ENCODE assay signal across 16 cellular contexts in the genomic region with DNA sequence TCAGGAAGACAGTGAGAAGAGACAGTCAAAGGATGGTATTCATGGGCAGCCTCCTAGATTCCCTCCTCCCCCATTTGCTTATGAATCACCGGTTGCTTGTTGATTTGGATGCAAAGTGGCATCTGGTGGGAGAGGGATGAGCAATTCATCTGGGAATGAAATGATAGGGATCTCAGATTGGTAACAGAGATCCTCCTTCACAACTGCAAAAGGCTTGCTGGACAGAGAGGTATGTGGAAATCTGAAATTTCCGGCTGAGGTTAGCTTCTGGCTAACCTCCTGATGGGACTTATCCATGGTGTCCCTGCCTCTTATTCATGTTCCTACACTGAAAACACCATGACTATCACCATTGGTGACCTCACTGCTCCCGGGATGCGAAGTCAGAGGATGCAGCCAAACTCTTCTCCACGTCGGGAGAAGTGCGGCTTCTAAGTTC. TPM values are rescaled to one million over a fixed set of nuclear protein-coding genes. Genes with fewer than 3 reads are reported as not detected.
A peak's percentile ranks its signal among the peaks of the same experiment; 100 is the strongest.
DNase-seq lines count a peak whose midpoint lies in the region; ATAC-seq and TF ChIP-seq lines count a peak whose summit lies in the region.
"Had no signal": no experiment of that assay in that cellular context is flagged by ENCODE, and none has a peak within 500 bp of the region (broad histone marks: within the 10 kb centered on the region; RNA-seq: fewer than 3 reads in every experiment).

No MANE protein-coding gene starts in this region.

- H3K9me3 Mint-ChIP-seq in WTC11 (no peaks in the 10 kb centered on the region), nephron progenitor cell (no peaks in the 10 kb centered on the region)

- H3K9ac ChIP-seq in iPS-20b (ENCODE audit: low read depth, low read length), result peak overlapping the region; percentile 80
- H3K9ac ChIP-seq: BLaER1 had no signal

- no peaks in the 10 kb centered on the region for H3K36me3 ChIP-seq in iPS-20b (ENCODE audit: insufficient read depth, low read depth, low read length)
- H3K36me3 ChIP-seq: BLaER1, ovary had no signal

- H3K27ac Mint-ChIP-seq in WTC11 (peak overlapping the region; percentile 100), nephron progenitor cell (no peak overlapping the region)
- H3K27ac Mint-ChIP-seq: activated CD8-positive, alpha-beta T cell treated with anti-CD3 and anti-CD28 coated beads, Interleukin-2, amount 10 ng/mL, durations not matched to agents 7 days and 5 days; activated naive CD8-positive, alpha-beta T cell had no signal

- H3K4me3 Mint-ChIP-seq in WTC11, result peak overlapping the region; percentile 59
- no peak overlapping the region for H3K4me3 Mint-ChIP-seq in nephron progenitor cell
- H3K4me3 Mint-ChIP-seq: activated CD8-positive, alpha-beta T cell treated with anti-CD3 and anti-CD28 coated beads, Interleukin-2, amount 10 ng/mL, durations not matched to agents 7 days and 5 days; activated naive CD8-positive, alpha-beta T cell had no signal

- H3K27ac ChIP-seq in iPS-20b (ENCODE audit: low read length), result peak overlapping the region; percentile 92
- H3K27ac ChIP-seq: BLaER1, ovary had no signal

- TF ChIP-seq CTCF in AG04449 (IDR thresholded peaks at IDR 0.05; ENCODE audit: insufficient read depth, low read length, missing control alignments) (no peak), HFF-Myc (IDR thresholded peaks at IDR 0.05; ENCODE audit: low read depth, low read length, missing control alignments) (no peak), WTC11 (IDR thresholded peaks at IDR 0.05) (no peak), nephron progenitor cell (IDR thresholded peaks at IDR 0.05) (no peak)

- H3K27me3 Mint-ChIP-seq in WTC11 (ENCODE audit: low read depth), result no peaks in the 10 kb centered on the region; the same call in 1 of the 2 replicates
- H3K27me3 Mint-ChIP-seq in nephron progenitor cell (ENCODE audit: low read depth, poor library complexity), result peaks cover 32% of the 10 kb centered on the region

- peak; percentile 43 for ATAC-seq in WTC11
- ATAC-seq in GM21825 (IDR thresholded peaks at IDR 0.05; ENCODE audit: unreplicated experiment), result no peak
- ATAC-seq in HG03196 (IDR thresholded peaks at IDR 0.05; ENCODE audit: unreplicated experiment), result no peak
- ATAC-seq: activated CD8-positive, alpha-beta T cell treated with anti-CD3 and anti-CD28 coated beads, Interleukin-2, amount 10 ng/mL, durations not matched to agents 7 days and 5 days had no signal

- H3K4me3 ChIP-seq in AG04449 (ENCODE audit: low read depth, low read length), result no peak overlapping the region
- no peak overlapping the region for H3K4me3 ChIP-seq in HFF-Myc (replicated peaks; ENCODE audit: low read depth, low read length)
- peak overlapping the region; percentile 60 for H3K4me3 ChIP-seq in iPS-20b (ENCODE audit: low read length)
- H3K4me3 ChIP-seq: BLaER1, ovary had no signal

- CTCF ChIA-PET in AG04449 (lab: Yijun Ruan, JAX) (interaction anchor here (1.1 to 4.2 kb wide), 2 partner anchors 19 to 21 kb away, joined by 3 to 15 read pairs; no protein-coding TSS in a partner anchor), WTC11 (lab: Charles Lee) (interaction anchor here (0.7 to 8.8 kb wide), 12 partner anchors 20 to 254 kb away, joined by 3 to 91 read pairs (median 5); no protein-coding TSS in a partner anchor)

- peaks cover 81% of the 10 kb centered on the region for H3K4me1 Mint-ChIP-seq in WTC11
- peaks cover 60% of the 10 kb centered on the region for H3K4me1 Mint-ChIP-seq in nephron progenitor cell

- no peaks in the 10 kb centered on the region for H3K27me3 ChIP-seq in iPS-20b (ENCODE audit: insufficient read depth, low read length)
- H3K27me3 ChIP-seq: BLaER1, ovary had no signal

- peaks cover 47% of the 10 kb centered on the region for H3K4me1 ChIP-seq in iPS-20b (ENCODE audit: insufficient read depth, low read length)

- no peaks in the 10 kb centered on the region for H3K36me3 Mint-ChIP-seq in WTC11
- H3K36me3 Mint-ChIP-seq in nephron progenitor cell (ENCODE audit: low read depth), result no peaks in the 10 kb centered on the region
- H3K36me3 Mint-ChIP-seq: activated naive CD8-positive, alpha-beta T cell had no signal

- POLR2A ChIA-PET in AG04449 (lab: Yijun Ruan, JAX) (interaction anchor here (0.8 to 1.0 kb wide), 2 partner anchors 9 to 21 kb away, joined by 3 read pairs; no protein-coding TSS in a partner anchor), WTC11 (lab: Charles Lee) (interaction anchor here (0.7 to 2.0 kb wide), 6 partner anchors 20 to 58 kb away, joined by 3 to 5 read pairs (median 4); no protein-coding TSS in a partner anchor)

- H3K9me3 ChIP-seq in iPS-20b (ENCODE audit: insufficient read depth, low read depth, low read length), result no peaks in the 10 kb centered on the region
- H3K9me3 ChIP-seq: BLaER1, ovary had no signal

- DNase-seq in AG04449 (ENCODE audit: low read depth, low spot score), result peak; percentile 77
- peak; percentile 43 for DNase-seq in HFF-Myc (ENCODE audit: extremely low read depth, low read depth)
- DNase-seq in WTC11 (ENCODE audit: low spot score), result no peak
- no peak for DNase-seq in midbrain (lab: John Stamatoyannopoulos, UW)
- DNase-seq in nephron progenitor cell, result no peak
- DNase-seq: activated CD8-positive, alpha-beta T cell treated with anti-CD3 and anti-CD28 coated beads, Interleukin-2, amount 10 ng/mL, durations not matched to agents 7 days and 5 days; effector CD8-positive, alpha-beta T cell; MM.1S; NCI-H524; stimulated activated CD4-positive, alpha-beta T cell treated with anti-CD3 and anti-CD28 coated beads, Interleukin-4, amount 100 ng/mL, for 1 hour had no signal

TF ChIP-seq in WTC11, 78 proteins besides CTCF, POLR2A, EP300 and RAD21 (continues in another document):
- TF ChIP-seq, protein P1, sequence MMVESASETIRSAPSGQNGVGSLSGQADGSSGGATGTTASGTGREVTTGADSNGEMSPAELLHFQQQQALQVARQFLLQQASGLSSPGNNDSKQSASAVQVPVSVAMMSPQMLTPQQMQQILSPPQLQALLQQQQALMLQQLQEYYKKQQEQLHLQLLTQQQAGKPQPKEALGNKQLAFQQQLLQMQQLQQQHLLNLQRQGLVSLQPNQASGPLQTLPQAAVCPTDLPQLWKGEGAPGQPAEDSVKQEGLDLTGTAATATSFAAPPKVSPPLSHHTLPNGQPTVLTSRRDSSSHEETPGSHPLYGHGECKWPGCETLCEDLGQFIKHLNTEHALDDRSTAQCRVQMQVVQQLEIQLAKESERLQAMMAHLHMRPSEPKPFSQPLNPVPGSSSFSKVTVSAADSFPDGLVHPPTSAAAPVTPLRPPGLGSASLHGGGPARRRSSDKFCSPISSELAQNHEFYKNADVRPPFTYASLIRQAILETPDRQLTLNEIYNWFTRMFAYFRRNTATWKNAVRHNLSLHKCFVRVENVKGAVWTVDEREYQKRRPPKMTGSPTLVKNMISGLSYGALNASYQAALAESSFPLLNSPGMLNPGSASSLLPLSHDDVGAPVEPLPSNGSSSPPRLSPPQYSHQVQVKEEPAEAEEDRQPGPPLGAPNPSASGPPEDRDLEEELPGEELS (CRISPR knock-in tag; IDR thresholded peaks at IDR 0.05), result peak; percentile 66; the same call in 1 of the 2 replicates
- 0 out of 2 replicates have a peak, but pooled peaks have one; percentile 20 for TF ChIP-seq SP1 (CRISPR knock-in tag; conservative IDR thresholded peaks at IDR 0.05)
- TF ChIP-seq, protein P2, sequence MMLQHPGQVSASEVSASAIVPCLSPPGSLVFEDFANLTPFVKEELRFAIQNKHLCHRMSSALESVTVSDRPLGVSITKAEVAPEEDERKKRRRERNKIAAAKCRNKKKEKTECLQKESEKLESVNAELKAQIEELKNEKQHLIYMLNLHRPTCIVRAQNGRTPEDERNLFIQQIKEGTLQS (CRISPR knock-in tag; conservative IDR thresholded peaks at IDR 0.05), result no peak
- no peak for TF ChIP-seq ZNF317 (CRISPR knock-in tag; IDR thresholded peaks at IDR 0.05; ENCODE audit: borderline replicate concordance, low read depth)
- no peak for TF ChIP-seq CREM (CRISPR knock-in tag; IDR thresholded peaks at IDR 0.05)
- peak; percentile 70; the same call in 1 of the 2 replicates for TF ChIP-seq JUN (CRISPR knock-in tag; IDR thresholded peaks at IDR 0.05)
- peak; percentile 24; the same call in 1 of the 2 replicates for TF ChIP-seq TEAD1 (CRISPR knock-in tag; IDR thresholded peaks at IDR 0.05)
- TF ChIP-seq, protein P3, sequence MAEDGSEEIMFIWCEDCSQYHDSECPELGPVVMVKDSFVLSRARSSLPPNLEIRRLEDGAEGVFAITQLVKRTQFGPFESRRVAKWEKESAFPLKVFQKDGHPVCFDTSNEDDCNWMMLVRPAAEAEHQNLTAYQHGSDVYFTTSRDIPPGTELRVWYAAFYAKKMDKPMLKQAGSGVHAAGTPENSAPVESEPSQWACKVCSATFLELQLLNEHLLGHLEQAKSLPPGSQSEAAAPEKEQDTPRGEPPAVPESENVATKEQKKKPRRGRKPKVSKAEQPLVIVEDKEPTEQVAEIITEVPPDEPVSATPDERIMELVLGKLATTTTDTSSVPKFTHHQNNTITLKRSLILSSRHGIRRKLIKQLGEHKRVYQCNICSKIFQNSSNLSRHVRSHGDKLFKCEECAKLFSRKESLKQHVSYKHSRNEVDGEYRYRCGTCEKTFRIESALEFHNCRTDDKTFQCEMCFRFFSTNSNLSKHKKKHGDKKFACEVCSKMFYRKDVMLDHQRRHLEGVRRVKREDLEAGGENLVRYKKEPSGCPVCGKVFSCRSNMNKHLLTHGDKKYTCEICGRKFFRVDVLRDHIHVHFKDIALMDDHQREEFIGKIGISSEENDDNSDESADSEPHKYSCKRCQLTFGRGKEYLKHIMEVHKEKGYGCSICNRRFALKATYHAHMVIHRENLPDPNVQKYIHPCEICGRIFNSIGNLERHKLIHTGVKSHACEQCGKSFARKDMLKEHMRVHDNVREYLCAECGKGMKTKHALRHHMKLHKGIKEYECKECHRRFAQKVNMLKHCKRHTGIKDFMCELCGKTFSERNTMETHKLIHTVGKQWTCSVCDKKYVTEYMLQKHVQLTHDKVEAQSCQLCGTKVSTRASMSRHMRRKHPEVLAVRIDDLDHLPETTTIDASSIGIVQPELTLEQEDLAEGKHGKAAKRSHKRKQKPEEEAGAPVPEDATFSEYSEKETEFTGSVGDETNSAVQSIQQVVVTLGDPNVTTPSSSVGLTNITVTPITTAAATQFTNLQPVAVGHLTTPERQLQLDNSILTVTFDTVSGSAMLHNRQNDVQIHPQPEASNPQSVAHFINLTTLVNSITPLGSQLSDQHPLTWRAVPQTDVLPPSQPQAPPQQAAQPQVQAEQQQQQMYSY (CRISPR knock-in tag; IDR thresholded peaks at IDR 0.05), result no peak
- TF ChIP-seq NR2C2 (CRISPR knock-in tag; IDR thresholded peaks at IDR 0.05), result no peak
- TF ChIP-seq, protein P4, sequence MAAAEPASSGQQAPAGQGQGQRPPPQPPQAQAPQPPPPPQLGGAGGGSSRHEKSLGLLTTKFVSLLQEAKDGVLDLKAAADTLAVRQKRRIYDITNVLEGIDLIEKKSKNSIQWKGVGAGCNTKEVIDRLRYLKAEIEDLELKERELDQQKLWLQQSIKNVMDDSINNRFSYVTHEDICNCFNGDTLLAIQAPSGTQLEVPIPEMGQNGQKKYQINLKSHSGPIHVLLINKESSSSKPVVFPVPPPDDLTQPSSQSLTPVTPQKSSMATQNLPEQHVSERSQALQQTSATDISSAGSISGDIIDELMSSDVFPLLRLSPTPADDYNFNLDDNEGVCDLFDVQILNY (CRISPR knock-in tag; IDR thresholded peaks at IDR 0.05), result no peak; the same call in 1 of the 2 replicates
- TF ChIP-seq IRF2 (CRISPR knock-in tag; IDR thresholded peaks at IDR 0.05; ENCODE audit: borderline replicate concordance, low read depth), result no peak

RNA-seq across cellular contexts. Expression of a gene that starts 48.4 kb away (rescaled TPM):
- 483 to 623 TPM (median 614 TPM) in 3 replicates for total RNA-seq in WTC11 (2021)

Comparison
In these comparisons a context has a peak if more than half of its experiments do, and no peak if none do; other contexts are left out.
1. DNase-seq: peak in AG04449 (single experiment) and HFF-Myc (single experiment); none in WTC11 (single experiment), midbrain (single experiment) and nephron progenitor cell (single experiment).